ENCODE assay signal across 9 cellular contexts in genomic region chr1:114668784-114669561, GRCh38. TPM values are rescaled to one million over a fixed set of nuclear protein-coding genes. Genes with fewer than 3 reads are reported as not detected.
DNase-seq lines count a peak whose midpoint lies in the region; ATAC-seq, FAIRE-seq and TF ChIP-seq lines count a peak whose summit lies in the region.
"Had no signal": no experiment of that assay in that cellular context is flagged by ENCODE, and none has a peak within 500 bp of the region (broad histone marks: within the 10 kb centered on the region; RNA-seq: fewer than 3 reads in every experiment).

No MANE protein-coding gene starts in this region.

- DNase-seq in GM12864 (ENCODE audit: low read depth) (no peak), PC-9 (peak in 1 of 2 experiments; percentile 56), osteocyte (ENCODE audit: extremely low spot score, unreplicated experiment) (no peak), NCI-H748 (lab: John Stamatoyannopoulos, UW; ENCODE audit: unreplicated experiment) (no peak), frontal cortex (ENCODE audit: low spot score in 2 of 2) (no peak), NCI-H446 treated with DMSO at 0.1 percent for 48 hours (lab: John Stamatoyannopoulos, UW) (no peak)
- no peak for DNase-seq in activated effector memory CD4-positive, alpha-beta T cell treated with anti-CD3 and anti-CD28 coated beads, Interleukin-2, amount 50 U/mL, for 16 hours

- CTCF ChIA-PET in PC-9 (lab: Charles Lee), result no interaction called here

- H3K4me3 ChIP-seq in GM12864 (ENCODE audit: low read depth, low read length), result peak overlapping the region; percentile 78
- H3K4me3 ChIP-seq in PC-9, result peak overlapping the region; percentile 82

- peak overlapping the region; percentile 83 for H3K4me3 Mint-ChIP-seq in osteocyte (ENCODE audit: unreplicated experiment)

- H3K27me3 ChIP-seq in PC-9 (ENCODE audit: insufficient read depth, low read depth), result no peaks in the 10 kb centered on the region

- no peaks in the 10 kb centered on the region for H3K9me3 ChIP-seq in PC-9 (ENCODE audit: insufficient read depth, low read depth)

- intact Hi-C loops in PC-9 (cut with micrococcal nuclease; ENCODE audit: unreplicated experiment), result no loop called here

- peak overlapping the region; percentile 77 for H3K4me2 ChIP-seq in PC-9

- no peaks in the 10 kb centered on the region for H3K9me3 Mint-ChIP-seq in osteocyte (ENCODE audit: unreplicated experiment)

- no TSS peak for BruUV-seq in PC-9 (replicated peaks; lab: Mats Ljungman, UMichigan)

- FAIRE-seq in frontal cortex (lab: Jason Lieb, UNC), result no peak

- ATAC-seq in esophagus mucosa, result peak; percentile 47

- no peaks in the 10 kb centered on the region for H4K20me1 ChIP-seq in PC-9 (ENCODE audit: insufficient read depth)

- POLR2A ChIA-PET in PC-9 (lab: Charles Lee; ENCODE audit: unreplicated experiment), result interaction anchor here (0.7 kb wide), 1 partner anchor 46 kb away, joined by 7 read pairs; no protein-coding TSS in a partner anchor

- no peaks in the 10 kb centered on the region for H3K79me2 ChIP-seq in PC-9 (ENCODE audit: low read depth)

- H2AFZ ChIP-seq in PC-9, result peak overlapping the region; percentile 97

- H3K9me2 ChIP-seq in PC-9 (ENCODE audit: insufficient read depth), result no peaks in the 10 kb centered on the region

- H3K4me1 Mint-ChIP-seq in osteocyte (ENCODE audit: unreplicated experiment), result peaks cover 12% of the 10 kb centered on the region

- peaks cover 4% of the 10 kb centered on the region; the same call in 1 of the 2 replicates for H3F3A ChIP-seq in PC-9 (ENCODE audit: insufficient read depth, low read depth)

- no peak for TF ChIP-seq CTCF in GM12864 (IDR thresholded peaks at IDR 0.05; ENCODE audit: low read depth, low read length, missing control alignments)
- no peak for TF ChIP-seq CTCF in PC-9 (conservative IDR thresholded peaks at IDR 0.05)
- no peak for TF ChIP-seq CTCF in osteocyte (IDR thresholded peaks at IDR 0.05)

- peaks cover 15% of the 10 kb centered on the region for H3K4me1 ChIP-seq in PC-9 (replicated peaks; ENCODE audit: insufficient read depth)

- no peak overlapping the region for H3K27ac ChIP-seq in PC-9

- no peaks in the 10 kb centered on the region for H3K36me3 Mint-ChIP-seq in osteocyte (ENCODE audit: unreplicated experiment)

- no peak overlapping the region for H3K27ac Mint-ChIP-seq in osteocyte (ENCODE audit: unreplicated experiment)

- no peaks in the 10 kb centered on the region for H3K36me3 ChIP-seq in PC-9 (ENCODE audit: low read depth)

- H3K27me3 Mint-ChIP-seq in osteocyte (ENCODE audit: unreplicated experiment), result peaks cover 43% of the 10 kb centered on the region

RNA-seq across cellular contexts. Expression of gene DENND2C, which starts 0.9 kb away (rescaled TPM):
- total RNA-seq in PC-9 (2021), result 0.70 and 1.1 TPM in 2 replicates
- 41.4 TPM for total RNA-seq in esophagus mucosa
- 1.6 and 2.1 TPM in 2 replicates for total RNA-seq in osteocyte
- total RNA-seq in frontal cortex, result 2.0 TPM

RNA-seq across cellular contexts. Expression of gene AMPD1, which starts 26.4 kb away (rescaled TPM):
- not detected in 2 replicates for total RNA-seq in PC-9 (2021)
- total RNA-seq in esophagus mucosa, result not detected
- total RNA-seq in osteocyte, result not detected in 2 replicates
- not detected for total RNA-seq in frontal cortex
- total RNA-seq: activated CD8-positive, alpha-beta memory T cell treated with anti-CD3 and anti-CD28 coated beads for 36 hours had no signal

RNA-seq across cellular contexts. Expression of gene NRAS, which starts 47.6 kb away (rescaled TPM):
- total RNA-seq in PC-9 (2021) (28.5 and 37.8 TPM in 2 replicates), esophagus mucosa (22.4 TPM), osteocyte (35.9 TPM in 2 replicates), frontal cortex (84.0 TPM)

Comparison
In these comparisons a context has a peak if more than half of its experiments do, and no peak if none do; other contexts are left out.
1. RNA of gene DENND2C, which starts 0.9 kb away (total RNA-seq): 41.4 TPM in esophagus mucosa (single experiment); 2.0 TPM in frontal cortex (single experiment), 1.6 to 2.1 TPM in osteocyte and 0.70 to 1.1 TPM in PC-9; every median in the first group is over 10 times any median in the second.